In genomic region chr2:33146112-33146511, GRCh38 we compare ENCODE assay signal across 1 cellular context.
TF ChIP-seq lines count a peak whose summit lies in the region.

No MANE protein-coding gene starts in this region.

TF ChIP-seq in SK-N-SH treated with all-trans-retinoic acid at 6 μM for 48 hours, 23 proteins besides CTCF, POLR2A, EP300 and RAD21 (continued from another document):
- TF ChIP-seq BACH2 (CRISPR knock-in tag; IDR thresholded peaks at IDR 0.05; ENCODE audit: borderline replicate concordance) (no peak), TOX (CRISPR knock-in tag; IDR thresholded peaks at IDR 0.05; ENCODE audit: borderline replicate concordance) (no peak), CSDC2 (CRISPR knock-in tag; IDR thresholded peaks at IDR 0.05) (no peak), SNAI2 (CRISPR knock-in tag; IDR thresholded peaks at IDR 0.05) (no peak), ZNF70 (CRISPR knock-in tag; IDR thresholded peaks at IDR 0.05) (no peak)
- TF ChIP-seq, protein P1, sequence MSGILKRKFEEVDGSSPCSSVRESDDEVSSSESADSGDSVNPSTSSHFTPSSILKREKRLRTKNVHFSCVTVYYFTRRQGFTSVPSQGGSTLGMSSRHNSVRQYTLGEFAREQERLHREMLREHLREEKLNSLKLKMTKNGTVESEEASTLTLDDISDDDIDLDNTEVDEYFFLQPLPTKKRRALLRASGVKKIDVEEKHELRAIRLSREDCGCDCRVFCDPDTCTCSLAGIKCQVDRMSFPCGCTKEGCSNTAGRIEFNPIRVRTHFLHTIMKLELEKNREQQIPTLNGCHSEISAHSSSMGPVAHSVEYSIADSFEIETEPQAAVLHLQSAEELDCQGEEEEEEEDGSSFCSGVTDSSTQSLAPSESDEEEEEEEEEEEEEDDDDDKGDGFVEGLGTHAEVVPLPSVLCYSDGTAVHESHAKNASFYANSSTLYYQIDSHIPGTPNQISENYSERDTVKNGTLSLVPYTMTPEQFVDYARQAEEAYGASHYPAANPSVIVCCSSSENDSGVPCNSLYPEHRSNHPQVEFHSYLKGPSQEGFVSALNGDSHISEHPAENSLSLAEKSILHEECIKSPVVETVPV (CRISPR knock-in tag; IDR thresholded peaks at IDR 0.05) = no peak
